ENCODE assay signal across 6 cellular contexts in the genomic region with DNA sequence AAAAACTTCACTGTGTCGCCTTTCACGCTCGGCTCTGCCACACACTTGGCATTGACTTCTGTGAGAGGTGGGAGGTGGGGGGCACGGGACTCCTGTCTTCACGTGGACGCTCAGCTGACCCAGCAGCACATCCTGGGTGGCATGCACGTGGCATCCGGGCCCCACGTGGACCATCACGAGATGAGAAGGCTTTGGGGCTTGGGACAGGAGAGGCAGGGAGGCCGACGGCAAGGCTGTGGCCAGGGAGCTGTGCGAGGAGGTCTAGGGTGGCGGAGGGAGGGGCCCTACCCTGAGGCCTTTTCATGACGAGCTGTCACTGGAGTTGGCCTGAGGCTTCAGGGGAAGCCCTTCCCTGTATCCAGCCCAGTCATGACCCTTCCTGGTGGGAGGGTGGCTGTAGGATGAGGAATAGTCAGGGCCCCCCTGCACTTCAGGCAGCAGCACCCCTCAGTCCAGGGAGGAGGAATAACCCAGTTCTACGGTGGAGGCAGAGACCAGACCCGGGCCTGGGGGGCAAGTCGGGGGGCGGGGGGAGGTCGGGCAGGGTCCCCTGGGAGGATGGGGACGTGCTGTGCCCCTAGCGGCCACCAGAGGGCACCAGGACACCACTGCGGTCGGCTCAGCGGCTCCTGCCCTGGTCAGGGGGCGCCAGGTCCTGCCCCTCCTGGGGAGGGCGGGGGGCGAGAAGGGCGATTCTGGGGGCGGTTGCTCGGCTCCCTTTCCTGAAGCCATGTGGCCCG. TPM values are rescaled to one million over a fixed set of nuclear protein-coding genes. Genes with fewer than 3 reads are reported as not detected.
A peak's percentile ranks its signal among the peaks of the same experiment; 100 is the strongest.
DNase-seq lines count a peak whose midpoint lies in the region; ATAC-seq and TF ChIP-seq lines count a peak whose summit lies in the region.

No MANE protein-coding gene starts in this region.

- ATAC-seq in activated CD8-positive, alpha-beta memory T cell treated with anti-CD3 and anti-CD28 coated beads, Interleukin-2, amount 10 ng/mL, durations not matched to agents 7 days and 5 days: peak; percentile 74

- no peaks in the 10 kb centered on the region for H3K36me3 Mint-ChIP-seq in activated CD8-positive, alpha-beta memory T cell treated with anti-CD3 and anti-CD28 coated beads, Interleukin-2, amount 10 ng/mL, durations not matched to agents 7 days and 5 days

- TF ChIP-seq CTCF in HL-60 (IDR thresholded peaks at IDR 0.05; ENCODE audit: insufficient read depth, low read length) (peak; percentile 37), right atrium auricular region (IDR thresholded peaks at IDR 0.05) (peak; percentile 97 to 99), stomach (IDR thresholded peaks at IDR 0.05) (peak in 5 of 7 experiments; percentile 34 to 98 (median 87))

- CTCF ChIA-PET in activated CD8-positive, alpha-beta memory T cell treated with anti-CD3 and anti-CD28 coated beads, Interleukin-2, amount 10 ng/mL, durations not matched to agents 7 days and 5 days (lab: Charles Lee): interaction anchor here (0.6 to 6.9 kb wide), 24 partner anchors 8 to 308 kb away, joined by 3 to 73 read pairs (median 5); partner anchors contain the start of genes AGRN, C1orf159, HES4 and ISG15

- H3K4me3 ChIP-seq in HL-60 (replicated peaks; ENCODE audit: insufficient read depth, low read length) (no peak overlapping the region), right atrium auricular region (peak overlapping the region in 1 of 2 donors; percentile 25), stomach (peak overlapping the region in 3 of 4 donors; percentile 14 to 19 (median 17))

- no peaks in the 10 kb centered on the region for H3K4me1 Mint-ChIP-seq in activated CD8-positive, alpha-beta memory T cell treated with anti-CD3 and anti-CD28 coated beads, Interleukin-2, amount 10 ng/mL, durations not matched to agents 7 days and 5 days

- intact Hi-C loops in stomach (cut with DNase I; ENCODE audit: low total_unique reads): loop anchor here (5.0 kb wide), 1 partner anchor 78 kb away; no protein-coding TSS in a partner anchor
- intact Hi-C loops in posterior vena cava (cut with DNase I): loop anchor here in 1 of 2 donors (5.0 kb wide), 1 partner anchor 78 kb away; no protein-coding TSS in a partner anchor

- peaks cover 34% of the 10 kb centered on the region for H3K27me3 ChIP-seq in HL-60 (ENCODE audit: insufficient read depth, poor library complexity, severe bottlenecking)
- no peaks in the 10 kb centered on the region for H3K27me3 ChIP-seq in right atrium auricular region
- peaks cover 0 to 67% (median 31%) of the 10 kb centered on the region in 3 donors for H3K27me3 ChIP-seq in stomach

- DNase-seq in HL-60 (ENCODE audit: low read depth in 1 of 2, low spot score in 1 of 2) (no peak), right atrium auricular region (ENCODE audit: low spot score) (no peak), stomach (peak; percentile 53), putamen (ENCODE audit: low spot score) (no peak), posterior vena cava (ENCODE audit: low spot score) (no peak)
- peak; percentile 69 for DNase-seq in activated CD8-positive, alpha-beta memory T cell treated with anti-CD3 and anti-CD28 coated beads, Interleukin-2, amount 10 ng/mL, durations not matched to agents 7 days and 5 days

- peaks cover 0 to 35% of the 10 kb centered on the region in 2 donors for H3K4me1 ChIP-seq in right atrium auricular region
- peaks cover 0 to 8% (median 4%) of the 10 kb centered on the region in 4 donors for H3K4me1 ChIP-seq in stomach

- no peaks in the 10 kb centered on the region for H3K9me3 ChIP-seq in right atrium auricular region
- H3K9me3 ChIP-seq in stomach: no peaks in the 10 kb centered on the region

- no peak overlapping the region for H3K27ac Mint-ChIP-seq in activated CD8-positive, alpha-beta memory T cell treated with anti-CD3 and anti-CD28 coated beads, Interleukin-2, amount 10 ng/mL, durations not matched to agents 7 days and 5 days

- 21 to 24% (median 23%) methylated on average over 16 to 32 of the region's 32 CpGs for WGBS in stomach, 5 donors

- H3K27ac ChIP-seq in HL-60 (replicated peaks) (no peak overlapping the region), right atrium auricular region (peak overlapping the region in 1 of 2 donors; percentile 91), stomach (no peak overlapping the region)

- no peak overlapping the region for H3K4me3 Mint-ChIP-seq in activated CD8-positive, alpha-beta memory T cell treated with anti-CD3 and anti-CD28 coated beads, Interleukin-2, amount 10 ng/mL, durations not matched to agents 7 days and 5 days

- TF ChIP-seq EP300 in stomach (IDR thresholded peaks at IDR 0.05): no peak

- H3K9me3 Mint-ChIP-seq in activated CD8-positive, alpha-beta memory T cell treated with anti-CD3 and anti-CD28 coated beads, Interleukin-2, amount 10 ng/mL, durations not matched to agents 7 days and 5 days (ENCODE audit: low read depth): no peaks in the 10 kb centered on the region

- peaks cover 42% of the 10 kb centered on the region for H3K27me3 Mint-ChIP-seq in activated CD8-positive, alpha-beta memory T cell treated with anti-CD3 and anti-CD28 coated beads, Interleukin-2, amount 10 ng/mL, durations not matched to agents 7 days and 5 days

- TF ChIP-seq POLR2A in stomach (IDR thresholded peaks at IDR 0.05): no peak

- H3K36me3 ChIP-seq in right atrium auricular region (peaks cover 9% of the 10 kb centered on the region), stomach (no peaks in the 10 kb centered on the region)

RNA-seq across cellular contexts. Expression of gene PERM1, which starts 2.0 kb away (rescaled TPM):
- total RNA-seq in activated CD8-positive, alpha-beta memory T cell treated with anti-CD3 and anti-CD28 coated beads, Interleukin-2, amount 10 ng/mL, durations not matched to agents 7 days and 5 days: not detected
- 10 to 100 TPM; 22.0 to 61.8 TPM for total RNA-seq in right atrium auricular region
- total RNA-seq in stomach: under 1 TPM in 1 of 5 donors, not detected in 4; 0.43 TPM
- polyA plus RNA-seq in stomach: under 1 TPM; 0.37 to 0.88 (median 0.46) TPM
- under 1 TPM in 1 of 2 donors, not detected in 1; 0.24 TPM for total RNA-seq in posterior vena cava

RNA-seq across cellular contexts. Expression of gene HES4, which starts 16.0 kb away (rescaled TPM):
- 1 to 10 TPM in 1 of 2 experiments, under 1 TPM in 1; 0.61 to 1.6 TPM for total RNA-seq in activated CD8-positive, alpha-beta memory T cell treated with anti-CD3 and anti-CD28 coated beads, Interleukin-2, amount 10 ng/mL, durations not matched to agents 7 days and 5 days
- 10 to 100 TPM; 31.8 to 68.4 TPM for total RNA-seq in right atrium auricular region
- total RNA-seq in stomach: 100 to 1,000 TPM in 1 of 5 donors, 10 to 100 TPM in 3, not detected in 1; 14.9 to 212 (median 60.8) TPM
- 10 to 100 TPM in 2 of 3 donors, 1 to 10 TPM in 1; 4.0 to 29.3 (median 13.4) TPM for polyA plus RNA-seq in stomach
- 10 to 100 TPM; 53.5 to 54.4 TPM for total RNA-seq in posterior vena cava

RNA-seq across cellular contexts. Expression of gene PLEKHN1, which starts 17.6 kb away (rescaled TPM):
- 1 to 10 TPM; 3.3 to 3.9 TPM for total RNA-seq in activated CD8-positive, alpha-beta memory T cell treated with anti-CD3 and anti-CD28 coated beads, Interleukin-2, amount 10 ng/mL, durations not matched to agents 7 days and 5 days
- total RNA-seq in right atrium auricular region (under 1 TPM in 1 of 2 donors, not detected in 1; 0.59 TPM), stomach (10 to 100 TPM in 1 of 5 donors, under 1 TPM in 3, not detected in 1; 0.29 to 29.2 (median 0.50) TPM), posterior vena cava (under 1 TPM; 0.86 to 0.88 TPM)
- polyA plus RNA-seq in stomach: 10 to 100 TPM in 1 of 3 donors, 1 to 10 TPM in 1, not detected in 1; 2.9 to 13.6 TPM

RNA-seq across cellular contexts. Expression of gene KLHL17, which starts 23.5 kb away (rescaled TPM):
- 10 to 100 TPM; 30.7 to 32.4 TPM for total RNA-seq in activated CD8-positive, alpha-beta memory T cell treated with anti-CD3 and anti-CD28 coated beads, Interleukin-2, amount 10 ng/mL, durations not matched to agents 7 days and 5 days
- total RNA-seq in right atrium auricular region (1 to 10 TPM; 2.4 to 2.9 TPM), stomach (10 to 100 TPM in 2 of 5 donors, 1 to 10 TPM in 3; 1.7 to 99.9 (median 8.1) TPM), posterior vena cava (1 to 10 TPM; 8.5 to 8.9 TPM)
- polyA plus RNA-seq in stomach: 10 to 100 TPM in 1 of 3 donors, 1 to 10 TPM in 2; 6.0 to 19.3 (median 7.2) TPM

RNA-seq across cellular contexts. Expression of gene NOC2L, which starts 24.9 kb away (rescaled TPM):
- total RNA-seq in activated CD8-positive, alpha-beta memory T cell treated with anti-CD3 and anti-CD28 coated beads, Interleukin-2, amount 10 ng/mL, durations not matched to agents 7 days and 5 days: 100 to 1,000 TPM in 1 of 2 experiments, 10 to 100 TPM in 1; 68.9 to 103 TPM
- total RNA-seq in right atrium auricular region (10 to 100 TPM; 29.5 to 38.8 TPM), stomach (10 to 100 TPM; 30.4 to 69.2 (median 40.3) TPM), posterior vena cava (10 to 100 TPM; 42.8 to 44.5 TPM)
- polyA plus RNA-seq in stomach: 10 to 100 TPM; 33.5 to 57.9 (median 50.1) TPM

Comparison
In these comparisons a context has a peak if more than half of its experiments do, and no peak if none do; other contexts are left out.
1. DNase-seq: peak in activated CD8-positive, alpha-beta memory T cell treated with anti-CD3 and anti-CD28 coated beads, Interleukin-2, amount 10 ng/mL, durations not matched to agents 7 days and 5 days (single experiment) and stomach (single experiment); none in HL-60 (0 of 2), right atrium auricular region (single experiment), putamen (single experiment) and posterior vena cava (single experiment).
2. CTCF ChIP-seq: peak in every context shown above with its lines; median percentile 98 in right atrium auricular region; 87 in stomach; 37 in HL-60.
3. RNA of gene PERM1, which starts 2.0 kb away (total RNA-seq): 22.0 to 61.8 TPM in right atrium auricular region; 0.24 TPM in posterior vena cava, not detected in activated CD8-positive, alpha-beta memory T cell treated with anti-CD3 and anti-CD28 coated beads, Interleukin-2, amount 10 ng/mL, durations not matched to agents 7 days and 5 days and 0.43 TPM in stomach; every median in the first group is over 10 times any median in the second.